ENCODE assay signal across 21 cellular contexts in the genomic region with DNA sequence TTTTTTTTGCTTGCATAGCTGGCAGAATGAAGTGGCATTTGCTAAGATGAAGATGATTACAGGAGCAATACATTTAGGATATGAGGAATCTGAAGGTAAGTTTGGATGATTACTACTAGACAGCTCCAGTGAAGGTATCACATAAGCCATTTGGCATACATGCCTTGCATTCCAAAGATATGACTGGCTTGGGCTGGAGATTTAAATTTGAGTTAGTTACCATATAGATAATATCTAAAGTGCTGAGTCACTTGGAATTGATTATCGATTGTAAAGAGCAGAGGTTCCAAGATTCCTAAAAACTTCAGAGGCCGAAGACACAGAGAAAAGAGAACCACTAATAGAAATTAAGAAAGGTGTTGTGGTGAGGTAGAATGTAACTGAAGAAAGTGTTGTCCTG.
DNase-seq lines count a peak whose midpoint lies in the region; ATAC-seq, FAIRE-seq and TF ChIP-seq lines count a peak whose summit lies in the region.
"Had no signal": no experiment of that assay in that cellular context is flagged by ENCODE, and none has a peak within 500 bp of the region (broad histone marks: within the 10 kb centered on the region; RNA-seq: fewer than 3 reads in every experiment).

No MANE protein-coding gene starts in this region.

- peak; percentile 11 for DNase-seq in Daoy (ENCODE audit: low read depth)
- DNase-seq in K562 (ENCODE audit: extremely low read depth in 1 of 4, low spot score in 3 of 4), result no peak
- DNase-seq in kidney tubule cell (ENCODE audit: low spot score), result peak; percentile 3
- no peak for DNase-seq in SKM-1 (lab: John Stamatoyannopoulos, UW; ENCODE audit: unreplicated experiment)
- DNase-seq in KG1 (lab: John Stamatoyannopoulos, UW), result no peak
- DNase-seq: activated CD8-positive, alpha-beta memory T cell treated with anti-CD3 and anti-CD28 coated beads for 24 hours; activated effector memory CD4-positive, alpha-beta T cell treated with Interleukin-2 at 50 U/mL for 16 hours; activated naive CD8-positive, alpha-beta T cell treated with anti-CD3 and anti-CD28 coated beads, Interleukin-2, amount 10 ng/mL, durations not matched to agents 7 days and 5 days; DMS79; mucosa of descending colon; NCI-H1417 treated with DMSO at 0.1 percent for 48 hours; NCI-H2081 treated with DMSO at 0.1 percent for 48 hours; NCI-H748 treated with DMSO at 0.1 percent for 48 hours; small intestine; stomach; thyroid gland had no signal

- H3K4me1 ChIP-seq in HUES6 (ENCODE audit: control insufficient read depth, insufficient read depth, low read length) (peaks cover 6% of the 10 kb centered on the region; the same call in 1 of the 2 replicates), K562 (replicated peaks in 1 of 2; ENCODE audit: control insufficient read depth in 2 of 2, insufficient read depth in 2 of 2, low read length in 2 of 2) (no peaks in the 10 kb centered on the region)
- H3K4me1 ChIP-seq: BLaER1, stomach had no signal

- no peaks in the 10 kb centered on the region for H4K20me1 ChIP-seq in K562 (replicated peaks; ENCODE audit: control insufficient read depth, insufficient read depth, low read length)
- H4K20me1 ChIP-seq: BLaER1 had no signal

- TF ChIP-seq EP300 in K562 (IDR thresholded peaks at IDR 0.05; ENCODE audit: low read length), result no peak

- H3K4me3 ChIP-seq in HUES6 (ENCODE audit: low read depth, low read length) (no peak overlapping the region), K562 (no peak overlapping the region)
- H3K4me3 ChIP-seq: BLaER1, mucosa of descending colon, stomach, thyroid gland had no signal

- no peak for TF ChIP-seq POLR2A in K562 (conservative IDR thresholded peaks at IDR 0.05)

- POLR2A ChIA-PET in K562 (lab: Yijun Ruan, JAX), result no interaction called here

- H3K27ac ChIP-seq in HUES6 (ENCODE audit: low read depth, low read length), result peak overlapping the region; percentile 7; the same call in 1 of the 2 replicates
- H3K27ac ChIP-seq in K562 (ENCODE audit: extremely low read depth, low read depth, low read length), result no peak overlapping the region
- H3K27ac ChIP-seq: BLaER1, stomach had no signal

- TF ChIP-seq CTCF in K562 (IDR thresholded peaks at IDR 0.05 in 2 of 3, conservative IDR thresholded peaks at IDR 0.05 in 1 of 3; ENCODE audit: insufficient read depth in 2 of 3, low read depth in 1 of 3, low read length in 3 of 3), result no peak

- H3K27me3 ChIP-seq in HUES6 (ENCODE audit: control insufficient read depth, insufficient read depth, low read length) (no peaks in the 10 kb centered on the region), K562 (ENCODE audit: control insufficient read depth in 2 of 2, insufficient read depth in 2 of 2, low read length in 2 of 2) (no peaks in the 10 kb centered on the region)
- H3K27me3 ChIP-seq: BLaER1, stomach, thyroid gland had no signal

- H2AFZ ChIP-seq in K562 (ENCODE audit: low read depth, low read length), result no peak overlapping the region

- in situ Hi-C loops in K562 (cut with MboI), result no loop called here

- no peak for ATAC-seq in K562
- no peak for ATAC-seq in HG03196 (IDR thresholded peaks at IDR 0.05; ENCODE audit: unreplicated experiment)
- ATAC-seq: mucosa of descending colon; natural killer cell treated with Interleukin-12 subunit alpha and Interleukin-12 subunit beta and Interleukin-15 and Interleukin-18, amount 100 ng/mL, for 72 hours had no signal

- H3K9me3 ChIP-seq in HUES6 (ENCODE audit: control insufficient read depth, insufficient read depth, low read depth, low read length) (no peaks in the 10 kb centered on the region), K562 (replicated peaks; ENCODE audit: control insufficient read depth, insufficient read depth, low read depth, low read length) (no peaks in the 10 kb centered on the region)
- H3K9me3 ChIP-seq: BLaER1, stomach, thyroid gland had no signal

- CTCF ChIA-PET in K562 (lab: Yijun Ruan, JAX; ENCODE audit: low intra/inter-chr PET ratio), result no interaction called here

- no peaks in the 10 kb centered on the region for H3K9me1 ChIP-seq in K562 (ENCODE audit: control insufficient read depth, insufficient read depth, low read length)

- H3K4me2 ChIP-seq in K562 (ENCODE audit: insufficient read depth, low read length), result no peak overlapping the region
- H3K4me2 ChIP-seq: BLaER1 had no signal

- intact Hi-C loops in K562 (cut with micrococcal nuclease), result no loop called here

- TF ChIP-seq RAD21 in K562 (CRISPR knock-in tag; conservative IDR thresholded peaks at IDR 0.05 in 1 of 2, IDR thresholded peaks at IDR 0.05 in 1 of 2), result no peak

- H3K9ac ChIP-seq in HUES6 (ENCODE audit: low read length) (no peak overlapping the region), K562 (ENCODE audit: insufficient read depth in 1 of 2, low read depth in 2 of 2, low read length in 2 of 2) (no peak overlapping the region)
- H3K9ac ChIP-seq: BLaER1 had no signal

- FAIRE-seq in K562 (lab: Jason Lieb, UNC), result no peak
- FAIRE-seq: islet of Langerhans, small intestine had no signal

- 0% methylated on average over 2 of the region's 2 CpGs for WGBS in K562 (ENCODE audit: insufficient coverage, low coverage, missing lambda C conversion rate)

- BruUV-seq in K562 (replicated peaks; lab: Mats Ljungman, UMichigan), result no TSS peak

- H3K79me2 ChIP-seq in K562 (ENCODE audit: control insufficient read depth, insufficient read depth, low read length), result no peaks in the 10 kb centered on the region

- no peaks in the 10 kb centered on the region for H3K36me3 ChIP-seq in HUES6 (ENCODE audit: control insufficient read depth, insufficient read depth, low read length)
- H3K36me3 ChIP-seq in K562 (ENCODE audit: control insufficient read depth, insufficient read depth, low read length), result no peaks in the 10 kb centered on the region
- H3K36me3 ChIP-seq: BLaER1, stomach, thyroid gland had no signal

TF ChIP-seq in K562, 482 proteins besides CTCF, POLR2A, EP300 and RAD21:
- TF ChIP-seq MAFG (tag; conservative IDR thresholded peaks at IDR 0.05), result 0 out of 2 replicates have a peak, but pooled peaks have one; percentile 8
- TF ChIP-seq ZNF274 (IDR thresholded peaks at IDR 0.05; ENCODE audit: borderline replicate concordance, low read depth, low read length), result no peak

Comparison
In these comparisons a context has a peak if more than half of its experiments do, and no peak if none do; other contexts are left out.
1. DNase-seq: peak in Daoy (single experiment) and kidney tubule cell (single experiment); none in K562 (0 of 4), SKM-1 (single experiment) and KG1 (single experiment).